Comparison of ENCODE assay signal across 11 cellular contexts in genomic region chr11:70077411-70078094, GRCh38. TPM values are rescaled to one million over a fixed set of nuclear protein-coding genes. Genes with fewer than 3 reads are reported as not detected.
DNase-seq lines count a peak whose midpoint lies in the region; ATAC-seq and TF ChIP-seq lines count a peak whose summit lies in the region.
"Had no signal": no experiment of that assay in that cellular context is flagged by ENCODE, and none has a peak within 500 bp of the region (broad histone marks: within the 10 kb centered on the region; RNA-seq: fewer than 3 reads in every experiment).

No MANE protein-coding gene starts in this region.

- WGBS in spleen, 5 donors, result 20 to 29% (median 23%) methylated on average over 19 to 26 of the region's 26 CpGs

- peak; percentile 7 for ATAC-seq in left lobe of liver
- ATAC-seq: activated CD8-positive, alpha-beta memory T cell treated with anti-CD3 and anti-CD28 coated beads, Interleukin-2, amount 10 ng/mL, durations not matched to agents 7 days and 5 days had no signal

- CTCF ChIA-PET in HEK293 (lab: Yijun Ruan, JAX), result interaction anchor here (0.6 kb wide), 1 partner anchor 17 kb away, joined by 4 read pairs; no protein-coding TSS in a partner anchor

- H3K27ac ChIP-seq in HEK293 (ENCODE audit: extremely low read depth, low read depth, low read length), result no peak overlapping the region
- no peak overlapping the region for H3K27ac ChIP-seq in spleen

- no peaks in the 10 kb centered on the region for H3K36me3 ChIP-seq in HEK293 (ENCODE audit: control insufficient read depth in 2 of 2, insufficient read depth in 1 of 2, low read length in 2 of 2)
- H3K36me3 ChIP-seq in spleen, result no peaks in the 10 kb centered on the region

- H3K27me3 ChIP-seq in spleen (replicated peaks in 1 of 7), result peaks cover 0 to 85% (median 35%) of the 10 kb centered on the region in 7 donors

- no peak overlapping the region for H3K4me3 ChIP-seq in HEK293 (ENCODE audit: low read depth, low read length)
- peak overlapping the region in 1 of 8 donors; percentile 41 for H3K4me3 ChIP-seq in spleen

- POLR2A ChIA-PET in HEK293 (lab: Yijun Ruan, JAX), result no interaction called here

- peak; percentile 39 for DNase-seq in SW480 (ENCODE audit: low spot score)
- peak; percentile 45 for DNase-seq in left lobe of liver (ENCODE audit: low spot score)
- peak; percentile 58 for DNase-seq in spleen
- no peak for DNase-seq in T1000 (lab: John Stamatoyannopoulos, UW)
- DNase-seq in stimulated activated CD8-positive, alpha-beta memory T cell treated with anti-CD3 and anti-CD28 coated beads, Interleukin-4, amount 100 ng/mL, for 48 hours, result no peak
- no peak for DNase-seq in DMS53 (lab: John Stamatoyannopoulos, UW)
- no peak for DNase-seq in NCI-H1694 treated with DMSO at 0.1 percent for 48 hours (lab: John Stamatoyannopoulos, UW)
- DNase-seq: activated CD8-positive, alpha-beta memory T cell treated with anti-CD3 and anti-CD28 coated beads, Interleukin-2, amount 10 ng/mL, durations not matched to agents 7 days and 5 days; MM.1S had no signal

- no peak for TF ChIP-seq POLR2A in spleen (IDR thresholded peaks at IDR 0.05)

- H3K9me3 ChIP-seq in HEK293 (ENCODE audit: control insufficient read depth, insufficient read depth, low read depth, low read length) (no peaks in the 10 kb centered on the region), spleen (no peaks in the 10 kb centered on the region)

- intact Hi-C loops in spleen (cut with DNase I; ENCODE audit: low total_unique reads), result no loop called here

- H3K4me1 ChIP-seq in HEK293 (ENCODE audit: control insufficient read depth, insufficient read depth, low read length) (no peaks in the 10 kb centered on the region), spleen (peaks cover 0 to 25% (median 14%) of the 10 kb centered on the region in 6 donors)

- TF ChIP-seq CTCF in HEK293 (tag by site-specific recombination; IDR thresholded peaks at IDR 0.05), result no peak
- no peak for TF ChIP-seq CTCF in spleen (IDR thresholded peaks at IDR 0.05 in 8 of 11, conservative IDR thresholded peaks at IDR 0.05 in 3 of 11)

TF ChIP-seq in HEK293, 187 proteins besides CTCF, POLR2A, EP300 and RAD21:
- TF ChIP-seq ZIC2 (tag by site-specific recombination; IDR thresholded peaks at IDR 0.05) (peak; percentile 56), ZBTB11 (tag by site-specific recombination; conservative IDR thresholded peaks at IDR 0.05; ENCODE audit: low read depth) (no peak), ZNF549 (tag by site-specific recombination; IDR thresholded peaks at IDR 0.05) (no peak), PRDM10 (tag by site-specific recombination; IDR thresholded peaks at IDR 0.05) (peak; percentile 72), BCL11B (tag by site-specific recombination; IDR thresholded peaks at IDR 0.05; ENCODE audit: low read depth) (no peak), ZFHX2 (tag by site-specific recombination; conservative IDR thresholded peaks at IDR 0.05) (0 out of 2 replicates have a peak, but pooled peaks have one; percentile 14), ZNF211 (tag by site-specific recombination; IDR thresholded peaks at IDR 0.05; ENCODE audit: low read depth) (no peak), ZNF664 (tag by site-specific recombination; IDR thresholded peaks at IDR 0.05) (peak; percentile 70; the same call in 1 of the 2 replicates)

RNA-seq across cellular contexts. Expression of gene ANO1, which starts 0.6 kb away (rescaled TPM):
- total RNA-seq in left lobe of liver, result 260 TPM
- 1 to 10 TPM in 1 of 7 donors, under 1 TPM in 6; 0.51 to 1.2 (median 0.79) TPM for total RNA-seq in spleen
- polyA plus RNA-seq in spleen, result under 1 TPM; 0.22 to 0.48 (median 0.42) TPM
- total RNA-seq: activated CD8-positive, alpha-beta memory T cell treated with anti-CD3 and anti-CD28 coated beads, Interleukin-2, amount 10 ng/mL, durations not matched to agents 7 days and 5 days; lung microvascular endothelial cell had no signal

Comparison
In these comparisons a context has a peak if more than half of its experiments do, and no peak if none do; other contexts are left out.
1. DNase-seq: peak in SW480 (single experiment), left lobe of liver (single experiment) and spleen (single experiment); none in T1000 (single experiment), stimulated activated CD8-positive, alpha-beta memory T cell treated with anti-CD3 and anti-CD28 coated beads, Interleukin-4, amount 100 ng/mL, for 48 hours (single experiment), DMS53 (single experiment) and NCI-H1694 treated with DMSO at 0.1 percent for 48 hours (single experiment).
2. RNA of gene ANO1, which starts 0.6 kb away (total RNA-seq): 260 TPM in left lobe of liver (single experiment); 0.51 to 1.2 TPM in spleen; every median in the first group is over 100 times any median in the second.